12 cellular contexts compared by ENCODE assay signal in genomic region chr15:52440414-52440813, GRCh38.
A peak's percentile ranks its signal among the peaks of the same experiment; 100 is the strongest.
DNase-seq lines count a peak whose midpoint lies in the region; ATAC-seq and TF ChIP-seq lines count a peak whose summit lies in the region.
"Had no signal": no experiment of that assay in that cellular context is flagged by ENCODE, and none has a peak within 500 bp of the region (broad histone marks: within the 10 kb centered on the region; RNA-seq: fewer than 3 reads in every experiment).

No MANE protein-coding gene starts in this region.

- no peak overlapping the region for H2BK20ac ChIP-seq in IMR-90 (ENCODE audit: low read depth, low read length)

- H3K27ac ChIP-seq in IMR-90 (ENCODE audit: insufficient read depth, low read length) = no peak overlapping the region
- no peak overlapping the region for H3K27ac ChIP-seq in osteoblast (ENCODE audit: low read depth, low read length)

- H3K79me1 ChIP-seq in IMR-90 (ENCODE audit: low read depth in 1 of 2, low read length in 2 of 2) = peaks cover 11 to 38% of the 10 kb centered on the region in 2 experiments

- H2BK120ac ChIP-seq in IMR-90 (ENCODE audit: low read depth, low read length) = no peak overlapping the region

- no peaks in the 10 kb centered on the region for H3K36me3 ChIP-seq in IMR-90 (ENCODE audit: control insufficient read depth, insufficient read depth, low read length)
- no peaks in the 10 kb centered on the region for H3K36me3 ChIP-seq in osteoblast (ENCODE audit: insufficient read depth, low read length)

- no peak for TF ChIP-seq CTCF in IMR-90 (conservative IDR thresholded peaks at IDR 0.05; ENCODE audit: low read depth, low read length)
- no peak for TF ChIP-seq CTCF in osteoblast (IDR thresholded peaks at IDR 0.05; ENCODE audit: extremely low read depth, low read depth, low read length)

- TF ChIP-seq RAD21 in IMR-90 (IDR thresholded peaks at IDR 0.05; ENCODE audit: low read length) = no peak

- CTCF ChIA-PET in IMR-90 (lab: Yijun Ruan, JAX) = no interaction called here

- intact Hi-C loops in IMR-90 (cut with micrococcal nuclease) = no loop called here

- 83% methylated on average over 3 of the region's 4 CpGs; no CpG with 5 or more reads in 1 of the 2 experiments for WGBS in IMR-90 (ENCODE audit: extremely low coverage in 2 of 2, insufficient read length in 1 of 2), 2 experiments

- no peaks in the 10 kb centered on the region for H3K27me3 Mint-ChIP-seq in activated naive CD8-positive, alpha-beta T cell treated with anti-CD3 and anti-CD28 coated beads, Interleukin-2, amount 50 U/mL, for 24 hours
- H3K27me3 Mint-ChIP-seq: effector memory CD8-positive, alpha-beta T cell had no signal

- no peaks in the 10 kb centered on the region for H3K9me3 Mint-ChIP-seq in activated naive CD8-positive, alpha-beta T cell treated with anti-CD3 and anti-CD28 coated beads, Interleukin-2, amount 50 U/mL, for 24 hours
- H3K9me3 Mint-ChIP-seq: effector memory CD8-positive, alpha-beta T cell; neural crest cell had no signal

- no peak overlapping the region for H4K8ac ChIP-seq in IMR-90 (ENCODE audit: low read depth in 2 of 2, low read length in 2 of 2)

- H3K9me1 ChIP-seq in IMR-90 (ENCODE audit: insufficient read depth, low read length) = 0 out of 2 replicates have a peak, but pooled peaks cover 7% of the 10 kb centered on the region

- H2AK5ac ChIP-seq in IMR-90 (ENCODE audit: low read depth, low read length) = no peak overlapping the region

- no peak overlapping the region for H2BK15ac ChIP-seq in IMR-90 (ENCODE audit: low read depth, low read length)

- BruUV-seq in IMR-90 (replicated peaks; lab: Mats Ljungman, UMichigan) = no TSS peak

- H3K79me2 ChIP-seq in osteoblast (ENCODE audit: insufficient read depth, low read length) = peaks cover 23% of the 10 kb centered on the region

- H3K27me3 ChIP-seq in IMR-90 (ENCODE audit: control insufficient read depth, insufficient read depth, low read length) (no peaks in the 10 kb centered on the region), osteoblast (ENCODE audit: insufficient read depth, low read length) (no peaks in the 10 kb centered on the region)

- H3K4me1 Mint-ChIP-seq in activated naive CD8-positive, alpha-beta T cell treated with anti-CD3 and anti-CD28 coated beads, Interleukin-2, amount 50 U/mL, for 24 hours = peaks cover 35% of the 10 kb centered on the region

- H3K4me2 ChIP-seq in IMR-90 (ENCODE audit: low read depth, low read length) (no peak overlapping the region), osteoblast (ENCODE audit: insufficient read depth, low read length) (no peak overlapping the region)

- no peak overlapping the region for H3K56ac ChIP-seq in IMR-90 (ENCODE audit: extremely low read depth, insufficient read depth, low read length)

- peaks cover 3% of the 10 kb centered on the region for H3K36me3 Mint-ChIP-seq in activated naive CD8-positive, alpha-beta T cell treated with anti-CD3 and anti-CD28 coated beads, Interleukin-2, amount 50 U/mL, for 24 hours (ENCODE audit: low read depth)

- dilution Hi-C loops in IMR-90 (cut with HindIII; ENCODE audit: low sequenced_read_pairs, unreplicated experiment) = no loop called here

- no peak overlapping the region for H3K4me3 ChIP-seq in IMR-90 (ENCODE audit: insufficient read depth, low read depth, low read length)
- H3K4me3 ChIP-seq in osteoblast (ENCODE audit: insufficient read depth, low read length) = no peak overlapping the region

- peaks cover 10% of the 10 kb centered on the region for H3K4me1 ChIP-seq in IMR-90 (ENCODE audit: control insufficient read depth, insufficient read depth, low read length)
- H3K4me1 ChIP-seq in osteoblast (ENCODE audit: insufficient read depth, low read length) = peaks cover 10% of the 10 kb centered on the region

- no peak overlapping the region for H2BK5ac ChIP-seq in IMR-90 (ENCODE audit: low read depth, low read length, poor library complexity, severe bottlenecking)

- no peaks in the 10 kb centered on the region for H3K9me3 ChIP-seq in IMR-90 (ENCODE audit: control insufficient read depth, insufficient read depth, low read length)
- no peaks in the 10 kb centered on the region for H3K9me3 ChIP-seq in osteoblast (ENCODE audit: low read depth, low read length)

- no peak overlapping the region for H2AK9ac ChIP-seq in IMR-90 (replicated peaks; ENCODE audit: low read depth, low read length, poor library complexity)

- H4K20me1 ChIP-seq in IMR-90 (ENCODE audit: insufficient read depth, low read length) (no peaks in the 10 kb centered on the region; the same call in 1 of the 2 replicates), osteoblast (ENCODE audit: insufficient read depth, low read length) (peaks cover 22% of the 10 kb centered on the region)

- H4K91ac ChIP-seq in IMR-90 (ENCODE audit: insufficient read depth, low read depth, low read length) = no peak overlapping the region

- no peak overlapping the region for H3K18ac ChIP-seq in IMR-90 (ENCODE audit: low read depth, low read length)

- H3K4me3 Mint-ChIP-seq in activated naive CD8-positive, alpha-beta T cell treated with anti-CD3 and anti-CD28 coated beads, Interleukin-2, amount 50 U/mL, for 24 hours = no peak overlapping the region
- H3K4me3 Mint-ChIP-seq: effector memory CD8-positive, alpha-beta T cell; neural crest cell had no signal

- TF ChIP-seq POLR2A in IMR-90 (IDR thresholded peaks at IDR 0.05; ENCODE audit: low read depth, low read length) = no peak

- H3K4ac ChIP-seq in IMR-90 (ENCODE audit: low read depth, low read length) = no peak overlapping the region

- H3K9ac ChIP-seq in IMR-90 (ENCODE audit: low read depth, low read length) = no peak overlapping the region

- in situ Hi-C loops in IMR-90 (cut with MboI; ENCODE audit: low sequenced_read_pairs) = no loop called here

- no peak overlapping the region for H3K14ac ChIP-seq in IMR-90 (replicated peaks; ENCODE audit: low read depth, low read length)

- H4K5ac ChIP-seq in IMR-90 (ENCODE audit: low read depth, low read length) = no peak overlapping the region

- POLR2A ChIA-PET in IMR-90 (lab: Charles Lee; ENCODE audit: unreplicated experiment) = no interaction called here

- no peak for ATAC-seq in IMR-90 (ENCODE audit: low read depth)
- peak; percentile 76 for ATAC-seq in activated naive CD8-positive, alpha-beta T cell treated with anti-CD3 and anti-CD28 coated beads, Interleukin-2, amount 50 U/mL, for 24 hours
- no peak for ATAC-seq in GM19463 (IDR thresholded peaks at IDR 0.05; ENCODE audit: unreplicated experiment)
- ATAC-seq: effector memory CD8-positive, alpha-beta T cell had no signal

- peak; percentile 87 for DNase-seq in Daoy (ENCODE audit: low read depth)
- peak; percentile 42 for DNase-seq in IMR-90
- peak; percentile 16 for DNase-seq in activated naive CD8-positive, alpha-beta T cell treated with anti-CD3 and anti-CD28 coated beads, Interleukin-2, amount 50 U/mL, for 24 hours
- DNase-seq in osteoblast (ENCODE audit: insufficient read length, low spot score, missing footprints) = peak; percentile 61
- no peak for DNase-seq in globus pallidus (ENCODE audit: low spot score)
- no peak for DNase-seq in NCI-H1417 treated with DMSO at 0.1 percent for 48 hours (lab: John Stamatoyannopoulos, UW)
- DNase-seq: activated gamma-delta T cell treated with Interleukin-2 at 50 U/mL for 16 hours; effector memory CD8-positive, alpha-beta T cell; Kasumi-1; NCI-H82 had no signal

- H3K27ac Mint-ChIP-seq in activated naive CD8-positive, alpha-beta T cell treated with anti-CD3 and anti-CD28 coated beads, Interleukin-2, amount 50 U/mL, for 24 hours = peak overlapping the region; percentile 41

- H3K23ac ChIP-seq in IMR-90 (ENCODE audit: low read depth, low read length) = no peak overlapping the region

- H2AFZ ChIP-seq in IMR-90 (replicated peaks; ENCODE audit: low read length, poor library complexity) = no peak overlapping the region
- H2AFZ ChIP-seq in osteoblast (ENCODE audit: low read length) = no peak overlapping the region

TF ChIP-seq in IMR-90, 13 proteins besides CTCF, POLR2A, EP300 and RAD21:
- TF ChIP-seq FOS (IDR thresholded peaks at IDR 0.05; ENCODE audit: low read depth, low read length) = no peak
- TF ChIP-seq SMC3 (IDR thresholded peaks at IDR 0.05; ENCODE audit: low read depth, low read length) = no peak
- no peak for TF ChIP-seq MAFK (IDR thresholded peaks at IDR 0.05; ENCODE audit: low read depth, low read length)
- no peak for TF ChIP-seq RCOR1 (IDR thresholded peaks at IDR 0.05; ENCODE audit: insufficient replicate concordance, low read length)
- no peak for TF ChIP-seq BHLHE40 (IDR thresholded peaks at IDR 0.05; ENCODE audit: low read depth, low read length)
- TF ChIP-seq ELK1 (IDR thresholded peaks at IDR 0.05; ENCODE audit: borderline replicate concordance, low read depth, low read length) = no peak
- no peak for TF ChIP-seq MAZ (IDR thresholded peaks at IDR 0.05; ENCODE audit: borderline replicate concordance, low read depth, low read length)
- TF ChIP-seq NFE2L2 (IDR thresholded peaks at IDR 0.05; ENCODE audit: low read depth, low read length) = no peak

Comparison
In these comparisons a context has a peak if more than half of its experiments do, and no peak if none do; other contexts are left out.
1. DNase-seq: peak in Daoy (single experiment), IMR-90 (single experiment), activated naive CD8-positive, alpha-beta T cell treated with anti-CD3 and anti-CD28 coated beads, Interleukin-2, amount 50 U/mL, for 24 hours (single experiment) and osteoblast (single experiment); none in globus pallidus (single experiment) and NCI-H1417 treated with DMSO at 0.1 percent for 48 hours (single experiment).